In the genomic region with DNA sequence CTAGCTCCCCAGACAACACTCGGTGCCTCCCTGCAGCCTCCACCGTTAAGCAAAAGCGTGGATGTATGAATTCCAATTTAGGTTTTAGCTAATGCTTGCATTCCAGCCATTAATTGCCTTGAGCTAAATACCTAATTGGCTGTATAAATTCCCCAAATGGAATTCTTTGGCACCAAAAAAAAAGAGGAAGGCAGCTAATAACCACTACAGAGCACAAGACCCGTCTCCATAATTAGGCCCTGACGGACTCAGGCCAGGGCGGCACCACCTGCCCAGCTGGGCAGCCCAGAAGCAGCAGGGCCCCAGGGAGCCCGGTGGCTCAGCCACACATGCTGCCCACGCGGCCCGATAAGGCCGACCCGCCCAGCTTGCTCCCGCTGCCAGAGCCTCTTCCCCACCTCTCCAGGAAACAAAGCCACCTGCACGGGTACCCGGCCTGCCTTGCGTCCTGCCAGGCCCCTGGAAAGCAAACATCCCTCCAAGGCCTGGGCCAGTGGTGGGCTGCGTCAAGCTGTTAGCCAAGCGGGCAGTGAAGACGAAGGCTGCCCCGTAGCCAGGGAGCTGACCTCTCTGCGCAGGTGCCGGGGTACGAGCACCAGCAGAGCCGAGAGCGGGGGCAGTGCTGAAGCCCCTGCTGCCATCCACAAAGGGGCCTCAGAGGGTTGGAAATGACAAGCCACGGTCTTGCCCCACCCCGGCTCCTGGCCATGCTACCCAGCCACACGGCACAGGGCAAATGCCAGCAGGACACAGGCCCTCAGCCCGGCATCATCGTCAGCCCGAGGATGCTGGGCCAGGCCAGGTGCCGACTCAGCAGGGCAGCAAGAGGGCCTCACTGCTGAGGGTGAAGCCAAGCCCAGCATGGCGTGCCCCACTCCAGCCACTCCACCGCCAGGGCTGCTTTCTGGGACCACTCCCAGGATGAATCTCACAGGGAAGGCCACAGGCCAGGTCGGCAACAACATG, we compare ENCODE assay signal across 32 cellular contexts.
DNase-seq lines count a peak whose midpoint lies in the region; ATAC-seq lines count a peak whose summit lies in the region.
"Had no signal": no experiment of that assay in that cellular context is flagged by ENCODE, and none has a peak within 500 bp of the region (broad histone marks: within the 10 kb centered on the region; RNA-seq: fewer than 3 reads in every experiment).

No MANE protein-coding gene starts in this region.

- no peaks in the 10 kb centered on the region for H3K4me1 ChIP-seq in endocrine pancreas (ENCODE audit: control insufficient read depth, insufficient read depth, low read length)
- H3K4me1 ChIP-seq: left ventricle myocardium inferior, neural progenitor cell, prostate gland, sigmoid colon, SJSA1, tibial artery, vagina had no signal

- DNase-seq in NCI-H748 (lab: John Stamatoyannopoulos, UW; ENCODE audit: unreplicated experiment) (peak; percentile 46), NCI-H748 treated with DMSO at 0.1 percent for 48 hours (lab: John Stamatoyannopoulos, UW) (no peak), NCI-H1417 (lab: John Stamatoyannopoulos, UW) (peak in 2 of 3 experiments; percentile 61 to 85), retina (peak; percentile 41), GM03348 (ENCODE audit: low spot score) (no peak), hepatic stellate cell (ENCODE audit: low spot score) (no peak)
- DNase-seq: activated CD4-positive, alpha-beta T cell treated with anti-CD3 and anti-CD28 coated beads, Interleukin-2, amount 10 ng/mL, durations not matched to agents 7 days and 5 days; activated effector memory CD4-positive, alpha-beta T cell treated with Interleukin-2 at 50 U/mL for 16 hours; CD8-positive, alpha-beta T cell; EL; hypothalamus; left ventricle myocardium inferior; mesendoderm; NCI-H1694 treated with DMSO at 0.1 percent for 48 hours; NCI-H2227 treated with DMSO at 0.1 percent for 48 hours; NCI-H82; RPMI8226; sigmoid colon; stimulated activated CD4-positive, alpha-beta T cell treated with anti-CD3 and anti-CD28 coated beads, Interleukin-12 subunit alpha, Interleukin-12 subunit beta, amount 100 ng/mL, for 4 hours; stimulated activated CD4-positive, alpha-beta T cell treated with anti-CD3 and anti-CD28 coated beads, Interleukin-4, amount 100 ng/mL, for 1 hour; T-helper 1 cell had no signal

- ATAC-seq in GM18520 (IDR thresholded peaks at IDR 0.05; ENCODE audit: unreplicated experiment): no peak
- ATAC-seq: activated naive CD4-positive, alpha-beta T cell treated with anti-CD3 and anti-CD28 coated beads, Interleukin-2, amount 50 U/mL, for 72 hours; CD8-positive, alpha-beta T cell; GM12878; HCT116; WTC11 had no signal

- no peak overlapping the region for H3K4me3 ChIP-seq in endocrine pancreas (ENCODE audit: control insufficient read depth, insufficient read depth, low read length)
- H3K4me3 ChIP-seq: GM12878, left ventricle myocardium inferior, neural progenitor cell, prostate gland, sigmoid colon, SJSA1, tibial artery, vagina had no signal

- no peaks in the 10 kb centered on the region for H3K36me3 ChIP-seq in endocrine pancreas (ENCODE audit: control insufficient read depth, insufficient read depth, low read length)
- H3K36me3 ChIP-seq: left ventricle myocardium inferior, neural progenitor cell, prostate gland, sigmoid colon, SJSA1, tibial artery, vagina had no signal

- H3K9me3 ChIP-seq in endocrine pancreas (ENCODE audit: control insufficient read depth, low read length): no peaks in the 10 kb centered on the region
- H3K9me3 ChIP-seq: left ventricle myocardium inferior, prostate gland, sigmoid colon, SJSA1, tibial artery, vagina had no signal

- H3K9ac ChIP-seq in endocrine pancreas (ENCODE audit: control insufficient read depth, insufficient read depth, low read length): peak overlapping the region; percentile 11
- H3K9ac ChIP-seq: neural progenitor cell had no signal

- H3K27me3 ChIP-seq in endocrine pancreas (ENCODE audit: control insufficient read depth, insufficient read depth, low read length): no peaks in the 10 kb centered on the region
- H3K27me3 ChIP-seq: neural progenitor cell, sigmoid colon, SJSA1, vagina had no signal

Comparison
In these comparisons a context has a peak if more than half of its experiments do, and no peak if none do; other contexts are left out.
1. DNase-seq: peak in NCI-H748 (single experiment), NCI-H1417 (2 of 3) and retina (single experiment); none in NCI-H748 treated with DMSO at 0.1 percent for 48 hours (single experiment), GM03348 (single experiment) and hepatic stellate cell (single experiment).